In genomic region chr7:149217570-149217969, GRCh38 we compare ENCODE assay signal across 20 cellular contexts. TPM values are rescaled to one million over a fixed set of nuclear protein-coding genes. Genes with fewer than 3 reads are reported as not detected.
A peak's percentile ranks its signal among the peaks of the same experiment; 100 is the strongest.
DNase-seq lines count a peak whose midpoint lies in the region; ATAC-seq and TF ChIP-seq lines count a peak whose summit lies in the region.
"Had no signal": no experiment of that assay in that cellular context is flagged by ENCODE, and none has a peak within 500 bp of the region (broad histone marks: within the 10 kb centered on the region; RNA-seq: fewer than 3 reads in every experiment).

No MANE protein-coding gene starts in this region.

- no peaks in the 10 kb centered on the region for H3K27me3 ChIP-seq in Panc1 (ENCODE audit: control insufficient read depth, insufficient read depth, low read length)
- H3K27me3 ChIP-seq: BLaER1 had no signal

- no peaks in the 10 kb centered on the region for H3K9me3 Mint-ChIP-seq in activated naive CD4-positive, alpha-beta T cell treated with anti-CD3 and anti-CD28 coated beads for 36 hours
- H3K9me3 Mint-ChIP-seq in endothelial cell (ENCODE audit: unreplicated experiment), result no peaks in the 10 kb centered on the region
- H3K9me3 Mint-ChIP-seq: CD8-positive, alpha-beta memory T cell had no signal

- in situ Hi-C loops in Panc1 (cut with HindIII; ENCODE audit: low pct_unique_long_range_greater_than_20kb, low sequenced_read_pairs), result no loop called here

- BruUV-seq in Panc1 (replicated peaks; lab: Mats Ljungman, UMichigan), result TSS peak; percentile 10

- peaks cover 10% of the 10 kb centered on the region; the same call in 1 of the 2 replicates for H3K36me3 ChIP-seq in Panc1 (ENCODE audit: control insufficient read depth, insufficient read depth, low read length)

- H3K4me1 ChIP-seq in Panc1 (ENCODE audit: control insufficient read depth, insufficient read depth, low read length), result no peaks in the 10 kb centered on the region
- H3K4me1 ChIP-seq: BLaER1 had no signal

- intact Hi-C loops in activated naive CD4-positive, alpha-beta T cell treated with anti-CD3 and anti-CD28 coated beads for 36 hours (cut with micrococcal nuclease), result no loop called here
- intact Hi-C loops in Panc1 (cut with micrococcal nuclease; ENCODE audit: unreplicated experiment), result no loop called here

- ATAC-seq in Panc1, result no peak
- ATAC-seq: HCT116, Right ventricle myocardium inferior had no signal

- CTCF ChIA-PET in activated naive CD4-positive, alpha-beta T cell treated with anti-CD3 and anti-CD28 coated beads for 36 hours (lab: Charles Lee), result no interaction called here
- CTCF ChIA-PET in Panc1 (lab: Charles Lee), result no interaction called here

- H3K4me3 Mint-ChIP-seq in activated naive CD4-positive, alpha-beta T cell treated with anti-CD3 and anti-CD28 coated beads for 36 hours, result no peak overlapping the region
- peak overlapping the region; percentile 85 for H3K4me3 Mint-ChIP-seq in endothelial cell (ENCODE audit: unreplicated experiment)
- H3K4me3 Mint-ChIP-seq: CD8-positive, alpha-beta memory T cell had no signal

- TF ChIP-seq CTCF in Panc1 (IDR thresholded peaks at IDR 0.05) (no peak), endothelial cell (IDR thresholded peaks at IDR 0.05; ENCODE audit: unreplicated experiment) (no peak)

- POLR2A ChIA-PET in Panc1 (lab: Charles Lee), result no interaction called here

- peaks cover 45% of the 10 kb centered on the region for H3K36me3 Mint-ChIP-seq in activated naive CD4-positive, alpha-beta T cell treated with anti-CD3 and anti-CD28 coated beads for 36 hours (ENCODE audit: low read depth)
- H3K36me3 Mint-ChIP-seq in endothelial cell (ENCODE audit: low read depth, unreplicated experiment), result peaks cover 55% of the 10 kb centered on the region

- H3K9me3 ChIP-seq in Panc1 (ENCODE audit: control insufficient read depth, insufficient read depth, low read depth, low read length), result no peaks in the 10 kb centered on the region
- H3K9me3 ChIP-seq: BLaER1 had no signal

- peak overlapping the region; percentile 33 for H3K27ac Mint-ChIP-seq in activated naive CD4-positive, alpha-beta T cell treated with anti-CD3 and anti-CD28 coated beads for 36 hours
- peak overlapping the region; percentile 94 for H3K27ac Mint-ChIP-seq in endothelial cell (ENCODE audit: unreplicated experiment)

- no peak for DNase-seq in activated naive CD4-positive, alpha-beta T cell treated with anti-CD3 and anti-CD28 coated beads for 36 hours
- no peak for DNase-seq in activated naive CD4-positive, alpha-beta T cell treated with anti-CD3 and anti-CD28 coated beads, Interleukin-2, amount 50 U/mL, for 16 hours
- no peak for DNase-seq in Panc1 (ENCODE audit: low read depth, low spot score)
- peak; percentile 12 for DNase-seq in endothelial cell (ENCODE audit: low spot score)
- DNase-seq in NCI-H2196 treated with DMSO at 0.1 percent for 48 hours (lab: John Stamatoyannopoulos, UW; ENCODE audit: unreplicated experiment), result no peak
- no peak for DNase-seq in NCI-H1092 treated with DMSO at 0.1 percent for 48 hours (lab: John Stamatoyannopoulos, UW)
- DNase-seq in T-helper 1 cell, result no peak
- DNase-seq: CD8-positive, alpha-beta memory T cell; DMS79; GM23248; MM.1S; NCI-H1092; NCI-H146; NCI-H2029 treated with DMSO at 0.1 percent for 48 hours; NCI-H2171; NCI-H446; NCI-H69 had no signal

- no peak overlapping the region for H3K27ac ChIP-seq in Panc1 (ENCODE audit: low read length)
- H3K27ac ChIP-seq: BLaER1 had no signal

- H3K4me3 ChIP-seq in Panc1 (ENCODE audit: low read depth in 2 of 2, low read length in 2 of 2), result no peak overlapping the region
- H3K4me3 ChIP-seq: BLaER1, GM23248 had no signal

- H3K4me1 Mint-ChIP-seq in activated naive CD4-positive, alpha-beta T cell treated with anti-CD3 and anti-CD28 coated beads for 36 hours (ENCODE audit: low read depth), result no peaks in the 10 kb centered on the region
- H3K4me1 Mint-ChIP-seq in endothelial cell (ENCODE audit: unreplicated experiment), result peaks cover 45% of the 10 kb centered on the region
- H3K4me1 Mint-ChIP-seq: CD8-positive, alpha-beta memory T cell had no signal

- no peaks in the 10 kb centered on the region for H3K27me3 Mint-ChIP-seq in activated naive CD4-positive, alpha-beta T cell treated with anti-CD3 and anti-CD28 coated beads for 36 hours (ENCODE audit: low read depth)
- peaks cover 28% of the 10 kb centered on the region for H3K27me3 Mint-ChIP-seq in endothelial cell (ENCODE audit: unreplicated experiment)
- H3K27me3 Mint-ChIP-seq: CD8-positive, alpha-beta memory T cell had no signal

RNA-seq across cellular contexts. Expression of gene ZNF212, which starts 21.9 kb away (rescaled TPM):
- total RNA-seq in activated naive CD4-positive, alpha-beta T cell treated with anti-CD3 and anti-CD28 coated beads for 36 hours, result 10 to 100 TPM in 1 of 2 experiments, 1 to 10 TPM in 1; 9.0 to 10.4 TPM
- 11.3 TPM for total RNA-seq in Panc1 (2021; ENCODE audit: unreplicated experiment)
- 9.0 TPM for polyA plus RNA-seq in Panc1 (2012; ENCODE audit: insufficient read length)
- total RNA-seq in endothelial cell (ENCODE audit: unreplicated experiment), result 12.8 TPM

RNA-seq across cellular contexts. Expression of gene ZNF282, which starts 22.2 kb away (rescaled TPM):
- 10 to 100 TPM; 21.6 to 22.0 TPM for total RNA-seq in activated naive CD4-positive, alpha-beta T cell treated with anti-CD3 and anti-CD28 coated beads for 36 hours
- total RNA-seq in Panc1 (2021; ENCODE audit: unreplicated experiment), result 31.6 TPM
- 27.7 TPM for polyA plus RNA-seq in Panc1 (2012; ENCODE audit: insufficient read length)
- 40.0 TPM for total RNA-seq in endothelial cell (ENCODE audit: unreplicated experiment)

RNA-seq across cellular contexts. Expression of gene ZNF783, which starts 44.4 kb away (rescaled TPM):
- 1 to 10 TPM; 6.8 to 7.1 TPM for total RNA-seq in activated naive CD4-positive, alpha-beta T cell treated with anti-CD3 and anti-CD28 coated beads for 36 hours
- total RNA-seq in Panc1 (2021; ENCODE audit: unreplicated experiment) (16.6 TPM), endothelial cell (ENCODE audit: unreplicated experiment) (15.3 TPM)
- 13.6 TPM for polyA plus RNA-seq in Panc1 (2012; ENCODE audit: insufficient read length)
